14 cellular contexts compared by ENCODE assay signal in the genomic region with DNA sequence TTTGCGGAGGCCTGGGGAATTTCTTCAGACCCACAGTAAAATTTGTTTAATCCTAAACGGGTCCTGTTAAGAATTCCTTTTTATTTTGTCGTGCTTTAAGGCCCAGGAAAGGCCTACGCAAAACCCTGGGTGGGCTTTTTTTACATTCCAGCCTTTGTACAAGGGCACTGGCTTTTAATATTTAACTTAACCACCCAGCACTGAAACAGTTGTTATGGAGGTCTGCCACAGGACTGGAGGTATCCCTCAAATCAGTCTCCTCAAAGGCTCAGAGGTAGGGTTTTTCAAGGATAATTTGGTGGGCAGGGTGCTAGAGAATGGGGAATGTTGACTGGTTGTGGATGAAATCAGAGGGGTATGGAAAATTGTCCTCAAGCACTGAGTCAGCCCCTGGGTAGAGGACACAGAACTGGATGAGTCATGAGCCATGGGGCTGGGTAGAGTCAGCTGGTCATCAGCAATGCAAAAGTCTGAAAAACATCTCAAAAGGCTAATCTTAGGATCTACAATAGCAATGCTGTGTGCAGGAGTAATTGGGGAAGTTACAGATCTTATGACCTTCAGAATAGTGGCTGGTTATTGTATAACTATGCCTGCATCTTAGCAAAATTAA.
DNase-seq lines count a peak whose midpoint lies in the region; ATAC-seq and TF ChIP-seq lines count a peak whose summit lies in the region.
"Had no signal": no experiment of that assay in that cellular context is flagged by ENCODE, and none has a peak within 500 bp of the region (broad histone marks: within the 10 kb centered on the region; RNA-seq: fewer than 3 reads in every experiment).

No MANE protein-coding gene starts in this region.

- no peaks in the 10 kb centered on the region for H3K9me3 Mint-ChIP-seq in type B pancreatic cell
- H3K9me3 Mint-ChIP-seq: CD8-positive, alpha-beta T cell had no signal

- H3K4me1 ChIP-seq in adipocyte (ENCODE audit: control insufficient read depth, insufficient read depth, low read length) = peaks cover 6% of the 10 kb centered on the region
- no peaks in the 10 kb centered on the region for H3K4me1 ChIP-seq in mucosa of descending colon (ENCODE audit: low read depth)

- H3K27ac Mint-ChIP-seq in type B pancreatic cell = peak overlapping the region; percentile 75
- H3K27ac Mint-ChIP-seq: CD8-positive, alpha-beta T cell had no signal

- no peaks in the 10 kb centered on the region for H3K9me3 ChIP-seq in adipocyte (ENCODE audit: control insufficient read depth, low read length)
- no peaks in the 10 kb centered on the region for H3K9me3 ChIP-seq in mucosa of descending colon

- ATAC-seq in GM18505 (IDR thresholded peaks at IDR 0.05; ENCODE audit: unreplicated experiment) (no peak), mucosa of descending colon (no peak)
- ATAC-seq: CD8-positive, alpha-beta T cell; HCT116; left colon had no signal

- TF ChIP-seq POLR2A in GM18505 (IDR thresholded peaks at IDR 0.05; ENCODE audit: borderline replicate concordance, extremely low read depth, insufficient read depth, insufficient read length) = no peak

- DNase-seq in HK-2 (ENCODE audit: unreplicated experiment) (peak; percentile 66), adipocyte (ENCODE audit: low read depth) (peak; percentile 30), glomerular visceral epithelial cell (ENCODE audit: extremely low spot score) (peak; percentile 96), type B pancreatic cell (ENCODE audit: extremely low spot score, unreplicated experiment) (no peak), NK-92 (lab: John Stamatoyannopoulos, UW; ENCODE audit: unreplicated experiment) (no peak), mucosa of descending colon (no peak)
- DNase-seq: activated CD4-positive, alpha-beta T cell treated with anti-CD3 and anti-CD28 coated beads for 1 hour; activated T-cell treated with anti-CD3 and anti-CD28 coated beads, Interleukin-2, amount 50 U/mL, for 1 hour; CD8-positive, alpha-beta T cell; left colon; small intestine; T-helper 1 cell had no signal

- peaks cover 18% of the 10 kb centered on the region for H3K27me3 Mint-ChIP-seq in type B pancreatic cell

- no peak overlapping the region for H3K9ac ChIP-seq in adipocyte (ENCODE audit: low read length)

- TF ChIP-seq CTCF in type B pancreatic cell (conservative IDR thresholded peaks at IDR 0.05) (no peak), mucosa of descending colon (IDR thresholded peaks at IDR 0.05) (no peak)

- no peak overlapping the region for H3K4me3 ChIP-seq in adipocyte (ENCODE audit: low read length)
- no peak overlapping the region for H3K4me3 ChIP-seq in mucosa of descending colon

- H3K27me3 ChIP-seq in adipocyte (replicated peaks; ENCODE audit: control insufficient read depth, insufficient read depth, low read length) = no peaks in the 10 kb centered on the region

- H3K4me1 Mint-ChIP-seq in type B pancreatic cell (ENCODE audit: unreplicated experiment) = no peaks in the 10 kb centered on the region

- intact Hi-C loops in mucosa of descending colon (cut with DNase I, micrococcal nuclease) = no loop called here

- H3K36me3 Mint-ChIP-seq in type B pancreatic cell = no peaks in the 10 kb centered on the region
- H3K36me3 Mint-ChIP-seq: CD8-positive, alpha-beta T cell had no signal

- no peak overlapping the region for H3K4me3 Mint-ChIP-seq in type B pancreatic cell
- H3K4me3 Mint-ChIP-seq: CD8-positive, alpha-beta T cell had no signal

- H3K36me3 ChIP-seq in adipocyte (ENCODE audit: control insufficient read depth, insufficient read depth, low read length, severe bottlenecking) (no peaks in the 10 kb centered on the region), mucosa of descending colon (ENCODE audit: low read depth) (no peaks in the 10 kb centered on the region)

Comparison
In these comparisons a context has a peak if more than half of its experiments do, and no peak if none do; other contexts are left out.
1. DNase-seq: peak in HK-2 (single experiment), adipocyte (single experiment) and glomerular visceral epithelial cell (single experiment); none in type B pancreatic cell (single experiment), NK-92 (single experiment) and mucosa of descending colon (0 of 3).